24 cellular contexts compared by ENCODE assay signal in the genomic region with DNA sequence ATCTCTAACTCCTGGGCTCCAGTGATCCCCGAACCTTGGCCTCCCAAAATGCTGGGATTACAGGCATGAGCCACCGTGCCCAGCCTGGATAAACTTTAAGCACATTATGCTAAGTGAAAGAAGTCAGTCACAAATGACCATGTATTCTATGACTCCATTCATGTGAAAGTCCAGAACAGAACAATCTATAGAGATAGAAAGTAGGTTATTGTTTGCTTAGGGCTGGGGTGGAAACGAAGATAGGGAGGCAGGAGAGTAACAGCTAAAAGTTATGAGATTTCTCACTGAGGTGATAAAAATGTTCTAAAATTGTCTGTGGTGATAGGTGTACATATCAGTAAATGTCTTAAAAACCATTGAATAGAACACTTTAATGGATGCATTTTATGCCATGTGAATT.
"Had no signal": no experiment of that assay in that cellular context is flagged by ENCODE, and none has a peak within 500 bp of the region (broad histone marks: within the 10 kb centered on the region; RNA-seq: fewer than 3 reads in every experiment).

No MANE protein-coding gene starts in this region.

- H3K9me3 ChIP-seq: left lung, lower lobe of right lung, ovary, right atrium auricular region, right lobe of liver, stomach, testis, thyroid gland, transverse colon, upper lobe of left lung, vagina had no signal

- ATAC-seq: left cardiac atrium; left lung; lower lobe of right lung; natural killer cell; right lobe of liver; stimulated activated naive B cell treated with anti-CD40 and anti-IgM and Interleukin-4, amounts not matched to agents 10 μg/mL and 1 μg/mL and 100 μg/mL, for 72 hours; stimulated activated naive CD8-positive, alpha-beta T cell treated with anti-CD3 and anti-CD28 coated beads, Interleukin-15, Interleukin-2, amounts not matched to agents 100 U/mL and 50 U/mL, for 24 hours had no signal

- H3K4me3 ChIP-seq: left lung, lower lobe of right lung, ovary, right atrium auricular region, right lobe of liver, stomach, testis, thyroid gland, transverse colon, upper lobe of left lung, vagina had no signal

- H3K4me1 ChIP-seq: left lung, lower lobe of right lung, right atrium auricular region, right lobe of liver, stomach, testis, thyroid gland, transverse colon, upper lobe of left lung, vagina had no signal

- H3K36me3 ChIP-seq: left lung, lower lobe of right lung, ovary, right atrium auricular region, right lobe of liver, stomach, thyroid gland, transverse colon, upper lobe of left lung, vagina had no signal

- DNase-seq: hippocampal formation; kidney glomerular epithelial cell; left cardiac atrium; left lung; lower lobe of right lung; mammary epithelial cell; naive B cell; natural killer cell; nephron progenitor cell; ovary; right lobe of liver; stimulated activated CD4-positive, alpha-beta T cell treated with anti-CD3 and anti-CD28 coated beads, Interleukin-12 subunit alpha, Interleukin-12 subunit beta, amount 100 ng/mL, for 4 hours; stimulated activated CD4-positive, alpha-beta T cell treated with anti-CD3 and anti-CD28 coated beads, Interleukin-15, amount 100 ng/mL, for 24 hours; stimulated activated CD4-positive, alpha-beta T cell treated with anti-CD3 and anti-CD28 coated beads, Interleukin-2, amount 100 ng/mL, for 24 hours; stimulated activated CD4-positive, alpha-beta T cell treated with anti-CD3 and anti-CD28 coated beads, Interleukin-4, amount 100 ng/mL, for 1 hour; stimulated activated naive B cell treated with anti-CD40 and anti-IgM and Interleukin-4, amounts not matched to agents 10 μg/mL and 1 μg/mL and 100 μg/mL, for 72 hours; stimulated activated naive CD8-positive, alpha-beta T cell treated with anti-CD3 and anti-CD28 coated beads, Interleukin-15, Interleukin-2, amounts not matched to agents 100 U/mL and 50 U/mL, for 24 hours; stomach; testis; thyroid gland; transverse colon; upper lobe of left lung had no signal
